8 cellular contexts compared by ENCODE assay signal in the genomic region with DNA sequence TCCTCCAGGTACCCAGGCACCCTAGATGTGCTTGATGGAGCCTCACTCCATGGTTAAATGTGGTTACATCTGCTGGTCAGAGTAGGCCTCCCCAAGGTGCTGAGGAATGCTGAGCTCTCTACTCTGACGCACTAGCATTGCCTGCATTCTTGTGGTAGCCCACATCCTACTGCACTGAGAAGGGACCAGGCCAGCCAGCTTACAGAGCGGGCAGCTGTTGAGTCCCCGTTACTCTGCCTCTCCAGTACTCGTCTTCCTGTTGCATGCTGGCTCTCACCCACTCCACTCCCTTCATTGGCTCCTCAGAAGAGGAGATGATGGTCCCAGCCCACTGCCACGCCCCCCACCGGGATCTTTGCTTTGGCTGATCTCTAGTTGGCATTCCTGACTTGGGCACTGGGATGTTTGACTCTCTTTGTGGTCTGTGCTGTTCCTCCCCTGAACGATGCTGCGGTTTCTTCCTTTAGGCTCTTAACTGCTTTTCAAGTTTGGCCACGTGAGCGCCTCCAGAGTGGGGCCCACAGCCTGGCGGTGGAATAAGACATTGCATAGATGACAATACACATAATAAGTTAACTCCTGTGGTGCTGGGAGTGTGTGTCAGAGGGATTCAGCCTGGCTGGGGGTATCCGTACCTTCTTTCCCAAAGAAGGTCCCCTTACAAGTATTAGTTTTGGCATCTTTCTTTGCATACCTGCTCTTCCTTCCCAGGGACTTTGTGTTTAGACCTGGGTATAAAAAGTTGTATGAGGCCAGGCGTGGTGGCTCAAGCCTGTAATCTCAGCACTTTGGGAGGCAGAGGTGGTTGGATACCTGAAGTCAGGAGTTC. TPM values are rescaled to one million over a fixed set of nuclear protein-coding genes. Genes with fewer than 3 reads are reported as not detected.
DNase-seq lines count a peak whose midpoint lies in the region; ATAC-seq and TF ChIP-seq lines count a peak whose summit lies in the region.

No MANE protein-coding gene starts in this region.

- H3K9me2 ChIP-seq in HCT116 (ENCODE audit: insufficient read depth) = no peaks in the 10 kb centered on the region

- no peaks in the 10 kb centered on the region for H3K36me3 ChIP-seq in HCT116 (ENCODE audit: control insufficient read depth in 1 of 2, insufficient read depth in 2 of 2, low read length in 2 of 2)
- peaks cover 0 to 47% (median 4%) of the 10 kb centered on the region in 9 donors for H3K36me3 ChIP-seq in heart left ventricle

- TF ChIP-seq CTCF in HCT116 (IDR thresholded peaks at IDR 0.05 in 2 of 3, conservative IDR thresholded peaks at IDR 0.05 in 1 of 3; ENCODE audit: borderline replicate concordance in 1 of 3, insufficient read depth in 1 of 3, low read depth in 2 of 3, low read length in 2 of 3) = peak in 2 of 3 experiments; percentile 38 to 55; a peak in 3 of 6 replicates
- TF ChIP-seq CTCF in heart left ventricle (IDR thresholded peaks at IDR 0.05) = peak in 1 of 12 donors; percentile 30

- no peaks in the 10 kb centered on the region for H3K79me2 ChIP-seq in HCT116 (ENCODE audit: insufficient read depth, low read length)

- intact Hi-C loops in HCT116 (cut with micrococcal nuclease) = loop anchor here (5.0 to 10.0 kb wide), 4 partner anchors 255 to 513 kb away; partner anchors contain the start of gene ZSCAN20
- intact Hi-C loops in heart left ventricle (cut with DNase I) = loop anchor here in 5 of 10 donors (5.0 to 10.0 kb wide), 5 partner anchors 265 to 375 kb away; partner anchors contain the start of gene ZSCAN20 (in 2 of the 5)

- H3K4me2 ChIP-seq in HCT116 (ENCODE audit: low read length) = peak overlapping the region; percentile 75

- H3K4me1 ChIP-seq in HCT116 (ENCODE audit: control insufficient read depth in 1 of 2, insufficient read depth in 2 of 2, low read length in 2 of 2) (peaks cover 26 to 49% of the 10 kb centered on the region in 2 experiments), heart left ventricle (peaks cover 0 to 46% (median 6%) of the 10 kb centered on the region in 12 donors)

- H3K27me3 ChIP-seq in HCT116 (ENCODE audit: insufficient read depth, low read length) (no peaks in the 10 kb centered on the region), heart left ventricle (no peaks in the 10 kb centered on the region)

- WGBS in heart left ventricle, 4 donors = 78 to 89% (median 87%) methylated on average over 12 to 13 of the region's 13 CpGs

- H2AFZ ChIP-seq in HCT116 (ENCODE audit: low read depth, low read length, poor library complexity, severe bottlenecking) = peak overlapping the region; percentile 60

- H3K4me3 ChIP-seq in HCT116 (replicated peaks in 1 of 2; ENCODE audit: low read depth in 1 of 2, low read length in 2 of 2) (peak overlapping the region in 1 of 2 experiments; percentile 36; a peak in 3 of 4 replicates), heart left ventricle (no peak overlapping the region)

- RAD21 ChIA-PET in HCT116 (lab: Charles Lee; ENCODE audit: low non-redundant PET in 1 of 2, low total read pairs in 2 of 2, uncharacterized antibody in 2 of 2, unreplicated experiment in 2 of 2) = interaction anchor here in 1 of 2 experiments (0.6 kb wide), 1 partner anchor 197 kb away, joined by 3 read pairs; no protein-coding TSS in a partner anchor

- H3K27ac ChIP-seq in HCT116 (ENCODE audit: low read depth, low read length) (peak overlapping the region; percentile 78), heart left ventricle (peak overlapping the region in 5 of 12 donors; percentile 2 to 79 (median 63))

- no peak for TF ChIP-seq RAD21 in HCT116 (IDR thresholded peaks at IDR 0.05; ENCODE audit: low read depth)

- TF ChIP-seq POLR2A in HCT116 (IDR thresholded peaks at IDR 0.05; ENCODE audit: borderline replicate concordance, extremely low read depth, insufficient read depth, insufficient read length) (no peak), heart left ventricle (IDR thresholded peaks at IDR 0.05) (no peak)

- POLR2A ChIA-PET in HCT116 (lab: Charles Lee) = interaction anchor here (1.0 kb wide), 1 partner anchor 28 kb away, joined by 6 read pairs; no protein-coding TSS in a partner anchor

- CTCF ChIA-PET in HCT116 (lab: Charles Lee) = interaction anchor here (1.0 kb wide), 1 partner anchor 13 kb away, joined by 4 read pairs; no protein-coding TSS in a partner anchor

- H3K9me3 ChIP-seq in HCT116 (ENCODE audit: control insufficient read depth in 1 of 2, insufficient read depth in 1 of 2, low read depth in 1 of 2, low read length in 2 of 2) = no peaks in the 10 kb centered on the region
- H3K9me3 ChIP-seq in heart left ventricle = no peaks in the 10 kb centered on the region

- ATAC-seq in HCT116 = peak; percentile 93
- ATAC-seq in heart left ventricle = peak; percentile 45 to 84 (median 65)
- no peak for ATAC-seq in HG02970 (IDR thresholded peaks at IDR 0.05; ENCODE audit: low FRiP score, unreplicated experiment)

- H4K20me1 ChIP-seq in HCT116 (ENCODE audit: insufficient read depth) = no peaks in the 10 kb centered on the region

- TSS peak; percentile 79 for BruUV-seq in HCT116 (replicated peaks; lab: Mats Ljungman, UMichigan)

- DNase-seq in DMS79 (lab: John Stamatoyannopoulos, UW) (peak; percentile 88), HCT116 (ENCODE audit: low read depth, low spot score) (peak; percentile 90), OCI-M1 (lab: John Stamatoyannopoulos, UW) (peak; percentile 87), heart left ventricle (peak in 2 of 5 donors; percentile 45 to 49), NCI-H1417 treated with DMSO at 0.1 percent for 48 hours (lab: John Stamatoyannopoulos, UW) (no peak)
- peak; percentile 82 to 83 for DNase-seq in activated T-cell treated with anti-CD3 and anti-CD28 coated beads, Interleukin-2, amount 50 U/mL, for 48 hours
- peak; percentile 53 to 64 for DNase-seq in stimulated activated CD4-positive, alpha-beta T cell treated with anti-CD3 and anti-CD28 coated beads, Interleukin-4, amount 100 ng/mL, for 48 hours (ENCODE audit: low read depth in 2 of 2)

- peak overlapping the region; percentile 56 for H3K9ac ChIP-seq in HCT116 (ENCODE audit: low read length)

TF ChIP-seq in HCT116, 20 proteins besides CTCF, POLR2A, EP300 and RAD21 (continues in another document):
- no peak for TF ChIP-seq CEBPB (IDR thresholded peaks at IDR 0.05; ENCODE audit: low read depth)
- no peak for TF ChIP-seq FOSL1 (IDR thresholded peaks at IDR 0.05; ENCODE audit: low read depth)
- TF ChIP-seq, protein P1, sequence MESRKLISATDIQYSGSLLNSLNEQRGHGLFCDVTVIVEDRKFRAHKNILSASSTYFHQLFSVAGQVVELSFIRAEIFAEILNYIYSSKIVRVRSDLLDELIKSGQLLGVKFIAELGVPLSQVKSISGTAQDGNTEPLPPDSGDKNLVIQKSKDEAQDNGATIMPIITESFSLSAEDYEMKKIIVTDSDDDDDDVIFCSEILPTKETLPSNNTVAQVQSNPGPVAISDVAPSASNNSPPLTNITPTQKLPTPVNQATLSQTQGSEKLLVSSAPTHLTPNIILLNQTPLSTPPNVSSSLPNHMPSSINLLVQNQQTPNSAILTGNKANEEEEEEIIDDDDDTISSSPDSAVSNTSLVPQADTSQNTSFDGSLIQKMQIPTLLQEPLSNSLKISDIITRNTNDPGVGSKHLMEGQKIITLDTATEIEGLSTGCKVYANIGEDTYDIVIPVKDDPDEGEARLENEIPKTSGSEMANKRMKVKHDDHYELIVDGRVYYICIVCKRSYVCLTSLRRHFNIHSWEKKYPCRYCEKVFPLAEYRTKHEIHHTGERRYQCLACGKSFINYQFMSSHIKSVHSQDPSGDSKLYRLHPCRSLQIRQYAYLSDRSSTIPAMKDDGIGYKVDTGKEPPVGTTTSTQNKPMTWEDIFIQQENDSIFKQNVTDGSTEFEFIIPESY (IDR thresholded peaks at IDR 0.05; ENCODE audit: extremely low read depth, insufficient replicate concordance, low read length) = no peak
- no peak for TF ChIP-seq EZH2 (IDR thresholded peaks at IDR 0.05)
- no peak for TF ChIP-seq EZH2phosphoT487 (IDR thresholded peaks at IDR 0.05; ENCODE audit: borderline replicate concordance)
- TF ChIP-seq JUND (IDR thresholded peaks at IDR 0.05) = no peak
- TF ChIP-seq EGR1 (IDR thresholded peaks at IDR 0.05; ENCODE audit: low read depth) = no peak
- no peak for TF ChIP-seq ZNF274 (IDR thresholded peaks at IDR 0.05; ENCODE audit: low read depth, low read length)
- no peak for TF ChIP-seq SRF (IDR thresholded peaks at IDR 0.05; ENCODE audit: low read depth)
- TF ChIP-seq ZFX (IDR thresholded peaks at IDR 0.05) = no peak
- TF ChIP-seq POLR2AphosphoS5 (IDR thresholded peaks at IDR 0.05; ENCODE audit: low read depth, low read length) = peak; percentile 71
- peak; percentile 44; the same call in 1 of the 2 replicates for TF ChIP-seq SIN3A (IDR thresholded peaks at IDR 0.05; ENCODE audit: low read depth)
- TF ChIP-seq, protein P2, sequence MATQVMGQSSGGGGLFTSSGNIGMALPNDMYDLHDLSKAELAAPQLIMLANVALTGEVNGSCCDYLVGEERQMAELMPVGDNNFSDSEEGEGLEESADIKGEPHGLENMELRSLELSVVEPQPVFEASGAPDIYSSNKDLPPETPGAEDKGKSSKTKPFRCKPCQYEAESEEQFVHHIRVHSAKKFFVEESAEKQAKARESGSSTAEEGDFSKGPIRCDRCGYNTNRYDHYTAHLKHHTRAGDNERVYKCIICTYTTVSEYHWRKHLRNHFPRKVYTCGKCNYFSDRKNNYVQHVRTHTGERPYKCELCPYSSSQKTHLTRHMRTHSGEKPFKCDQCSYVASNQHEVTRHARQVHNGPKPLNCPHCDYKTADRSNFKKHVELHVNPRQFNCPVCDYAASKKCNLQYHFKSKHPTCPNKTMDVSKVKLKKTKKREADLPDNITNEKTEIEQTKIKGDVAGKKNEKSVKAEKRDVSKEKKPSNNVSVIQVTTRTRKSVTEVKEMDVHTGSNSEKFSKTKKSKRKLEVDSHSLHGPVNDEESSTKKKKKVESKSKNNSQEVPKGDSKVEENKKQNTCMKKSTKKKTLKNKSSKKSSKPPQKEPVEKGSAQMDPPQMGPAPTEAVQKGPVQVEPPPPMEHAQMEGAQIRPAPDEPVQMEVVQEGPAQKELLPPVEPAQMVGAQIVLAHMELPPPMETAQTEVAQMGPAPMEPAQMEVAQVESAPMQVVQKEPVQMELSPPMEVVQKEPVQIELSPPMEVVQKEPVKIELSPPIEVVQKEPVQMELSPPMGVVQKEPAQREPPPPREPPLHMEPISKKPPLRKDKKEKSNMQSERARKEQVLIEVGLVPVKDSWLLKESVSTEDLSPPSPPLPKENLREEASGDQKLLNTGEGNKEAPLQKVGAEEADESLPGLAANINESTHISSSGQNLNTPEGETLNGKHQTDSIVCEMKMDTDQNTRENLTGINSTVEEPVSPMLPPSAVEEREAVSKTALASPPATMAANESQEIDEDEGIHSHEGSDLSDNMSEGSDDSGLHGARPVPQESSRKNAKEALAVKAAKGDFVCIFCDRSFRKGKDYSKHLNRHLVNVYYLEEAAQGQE (IDR thresholded peaks at IDR 0.05; ENCODE audit: low read depth) = no peak
- TF ChIP-seq ELF1 (IDR thresholded peaks at IDR 0.05; ENCODE audit: borderline replicate concordance, low read depth) = no peak

RNA-seq across cellular contexts. Expression of gene AZIN2, which starts 18.6 kb away (rescaled TPM):
- total RNA-seq in HCT116 (2021; ENCODE audit: unreplicated experiment) (7.8 TPM), heart left ventricle (1 to 10 TPM; 1.4 to 5.4 (median 3.1) TPM)
- 9.0 and 9.7 TPM in 2 replicates for polyA plus RNA-seq in HCT116 (2012)
- 1 to 10 TPM; 1.3 to 1.4 TPM for polyA plus RNA-seq in heart left ventricle
